In the genomic region with DNA sequence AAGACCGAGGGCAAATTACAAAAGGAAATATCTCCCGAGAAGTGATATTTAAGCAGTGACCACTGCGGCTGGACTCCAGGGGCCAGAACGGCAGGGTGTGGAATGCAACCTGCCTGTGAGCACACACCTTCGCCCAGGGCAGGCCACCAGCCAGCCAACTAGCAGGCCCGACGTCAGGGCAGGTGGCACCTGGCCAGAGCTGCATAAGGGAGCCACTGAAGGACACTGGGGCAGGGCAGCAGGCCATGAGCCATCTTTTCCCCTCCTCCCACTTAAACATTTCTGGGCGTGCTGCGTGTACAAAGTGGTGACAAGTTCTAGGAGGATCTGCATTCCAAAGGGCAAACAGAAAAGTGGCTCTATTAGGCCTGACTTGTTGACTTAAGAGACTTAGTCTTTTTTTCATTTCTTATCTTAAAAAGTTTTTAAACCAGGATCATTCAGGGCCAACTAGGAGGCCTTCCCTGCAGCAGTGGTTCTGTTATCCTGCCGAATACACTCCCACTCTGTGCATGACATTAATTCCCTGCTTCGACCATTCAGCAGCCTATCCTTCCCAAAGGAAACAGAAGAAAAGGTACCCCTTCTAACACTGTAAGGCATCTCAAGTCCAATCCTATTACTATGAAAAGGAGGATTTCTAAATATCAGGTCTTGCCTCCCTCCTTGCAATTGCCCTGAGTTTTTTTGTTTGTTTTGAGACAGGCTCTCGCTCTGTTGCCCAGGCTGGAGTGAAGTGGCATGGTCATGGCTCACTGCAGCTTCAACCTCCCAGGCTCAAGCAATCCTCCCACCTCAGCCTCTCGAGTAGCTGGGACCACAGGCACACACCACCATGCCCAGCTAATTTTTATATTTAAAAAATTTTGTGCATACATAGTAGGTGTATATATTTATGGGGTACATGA, we compare ENCODE assay signal across 11 cellular contexts.
DNase-seq lines count a peak whose midpoint lies in the region; ATAC-seq, FAIRE-seq and TF ChIP-seq lines count a peak whose summit lies in the region.
"Had no signal": no experiment of that assay in that cellular context is flagged by ENCODE, and none has a peak within 500 bp of the region (broad histone marks: within the 10 kb centered on the region; RNA-seq: fewer than 3 reads in every experiment).

No MANE protein-coding gene starts in this region.

- no peaks in the 10 kb centered on the region for H3K27me3 ChIP-seq in H1 (replicated peaks in 1 of 4; ENCODE audit: control insufficient read depth in 3 of 4, extremely low read depth in 1 of 4, insufficient read depth in 3 of 4, low read length in 3 of 4)
- no peaks in the 10 kb centered on the region for H3K27me3 ChIP-seq in mesenchymal stem cell (ENCODE audit: control insufficient read depth in 1 of 2, insufficient read depth in 1 of 2, low read length in 2 of 2)
- H3K27me3 ChIP-seq in CD4-positive, alpha-beta memory T cell (ENCODE audit: insufficient read depth, low read length) = no peaks in the 10 kb centered on the region
- no peaks in the 10 kb centered on the region for H3K27me3 ChIP-seq in A673 (replicated peaks; ENCODE audit: insufficient read depth, low read depth, low read length, poor library complexity)

- no peak overlapping the region for H2BK20ac ChIP-seq in H1 (ENCODE audit: low read length)

- H3K27me3 Mint-ChIP-seq in type B pancreatic cell = no peaks in the 10 kb centered on the region
- H3K27me3 Mint-ChIP-seq in CD4-positive, alpha-beta memory T cell = no peaks in the 10 kb centered on the region

- POLR2A ChIA-PET in H1 (lab: Charles Lee; ENCODE audit: partially characterized antibody) = interaction anchor here (0.6 kb wide), 1 partner anchor 57 kb away, joined by 3 read pairs; no protein-coding TSS in a partner anchor
- POLR2A ChIA-PET in CD4-positive, alpha-beta memory T cell (lab: Charles Lee; ENCODE audit: partially characterized antibody) = no interaction called here
- POLR2A ChIA-PET in A673 (lab: Charles Lee; ENCODE audit: low non-redundant PET) = interaction anchor here (0.7 kb wide), 1 partner anchor 43 kb away, joined by 5 read pairs; no protein-coding TSS in a partner anchor

- peaks cover 54% of the 10 kb centered on the region for H3K4me1 Mint-ChIP-seq in type B pancreatic cell (ENCODE audit: unreplicated experiment)
- no peaks in the 10 kb centered on the region for H3K4me1 Mint-ChIP-seq in CD4-positive, alpha-beta memory T cell

- H3K4ac ChIP-seq in H1 (replicated peaks; ENCODE audit: insufficient read length, low read depth, low read length) (no peak overlapping the region), mesenchymal stem cell (ENCODE audit: low read depth in 1 of 2, low read length in 2 of 2) (peak overlapping the region in 1 of 2 experiments; percentile 46)

- peak overlapping the region; percentile 75 for H3K4me3 Mint-ChIP-seq in type B pancreatic cell
- no peak overlapping the region for H3K4me3 Mint-ChIP-seq in CD4-positive, alpha-beta memory T cell
- H3K4me3 Mint-ChIP-seq: activated CD4-positive, alpha-beta T cell treated with anti-CD3 and anti-CD28 coated beads, Interleukin-2, amount 10 ng/mL, durations not matched to agents 24 days and 14 days had no signal

- no peaks in the 10 kb centered on the region for H3K9me3 Mint-ChIP-seq in type B pancreatic cell
- H3K9me3 Mint-ChIP-seq in CD4-positive, alpha-beta memory T cell = no peaks in the 10 kb centered on the region
- H3K9me3 Mint-ChIP-seq: activated CD4-positive, alpha-beta T cell treated with anti-CD3 and anti-CD28 coated beads, Interleukin-2, amount 10 ng/mL, durations not matched to agents 24 days and 14 days had no signal

- H3K9me3 ChIP-seq in H1 (ENCODE audit: insufficient read depth in 2 of 2, low read depth in 1 of 2, low read length in 1 of 2) = no peaks in the 10 kb centered on the region
- no peaks in the 10 kb centered on the region for H3K9me3 ChIP-seq in mesenchymal stem cell (ENCODE audit: control insufficient read depth, low read length)
- no peaks in the 10 kb centered on the region for H3K9me3 ChIP-seq in CD4-positive, alpha-beta memory T cell (ENCODE audit: control insufficient read depth in 1 of 2, low read length in 2 of 2)
- H3K9me3 ChIP-seq in A673 (ENCODE audit: low read depth, low read length, poor library complexity, severe bottlenecking) = no peaks in the 10 kb centered on the region

- TF ChIP-seq RAD21 in H1 (IDR thresholded peaks at IDR 0.05 in 1 of 2, conservative IDR thresholded peaks at IDR 0.05 in 1 of 2; ENCODE audit: low read depth in 2 of 2, low read length in 2 of 2) = no peak

- H4K20me1 ChIP-seq in H1 (replicated peaks in 1 of 2; ENCODE audit: control insufficient read depth in 1 of 2, insufficient read depth in 2 of 2, low read length in 2 of 2) = no peaks in the 10 kb centered on the region

- H2AFZ ChIP-seq in H1 (ENCODE audit: low read length) (no peak overlapping the region), mesenchymal stem cell (ENCODE audit: low read depth, low read length) (no peak overlapping the region)

- H3K56ac ChIP-seq in H1 (replicated peaks; ENCODE audit: insufficient read length, low read depth, low read length) = no peak overlapping the region

- DNase-seq in NCI-H2196 treated with DMSO at 0.1 percent for 48 hours (lab: John Stamatoyannopoulos, UW; ENCODE audit: unreplicated experiment) (peak; percentile 75), H1 (ENCODE audit: low read depth in 1 of 2, low spot score in 2 of 2) (no peak), mesenchymal stem cell (no peak), type B pancreatic cell (ENCODE audit: extremely low spot score, unreplicated experiment) (no peak), A673 (ENCODE audit: low spot score) (no peak), NCI-H1417 (lab: John Stamatoyannopoulos, UW) (no peak)
- no peak for DNase-seq in CD4-positive, alpha-beta memory T cell
- DNase-seq: activated CD4-positive, alpha-beta T cell treated with anti-CD3 and anti-CD28 coated beads, Interleukin-2, amount 10 ng/mL, durations not matched to agents 24 days and 14 days; NCI-H345; stimulated activated naive CD4-positive, alpha-beta T cell had no signal

- no peak overlapping the region for H3K4me3 ChIP-seq in H1 (ENCODE audit: extremely low read depth in 1 of 4, insufficient read depth in 2 of 4, low read depth in 3 of 4, low read length in 4 of 4)
- peak overlapping the region in 1 of 2 experiments; percentile 16 for H3K4me3 ChIP-seq in mesenchymal stem cell (ENCODE audit: insufficient read depth in 1 of 2, low read depth in 1 of 2, low read length in 2 of 2)
- H3K4me3 ChIP-seq in CD4-positive, alpha-beta memory T cell (ENCODE audit: low read length in 2 of 2) = no peak overlapping the region
- no peak overlapping the region for H3K4me3 ChIP-seq in A673 (ENCODE audit: low read depth, low read length, poor library complexity, severe bottlenecking)

- H3K4me1 ChIP-seq in H1 (replicated peaks in 1 of 4; ENCODE audit: control insufficient read depth in 3 of 4, insufficient read depth in 4 of 4, low read length in 3 of 4) (no peaks in the 10 kb centered on the region; a peak in 1 of 7 replicates), mesenchymal stem cell (ENCODE audit: control insufficient read depth, insufficient read depth, low read depth, low read length) (peaks cover 17% of the 10 kb centered on the region), A673 (ENCODE audit: insufficient read depth, low read length, poor library complexity, severe bottlenecking) (peaks cover 6% of the 10 kb centered on the region)
- H3K4me1 ChIP-seq in CD4-positive, alpha-beta memory T cell (ENCODE audit: insufficient read depth, low read length) = no peaks in the 10 kb centered on the region

- TF ChIP-seq EP300 in H1 (IDR thresholded peaks at IDR 0.05; ENCODE audit: borderline replicate concordance in 1 of 2, low read depth in 2 of 2, low read length in 2 of 2) = no peak

- no peak for TF ChIP-seq POLR2A in H1 (IDR thresholded peaks at IDR 0.05; ENCODE audit: control extremely low read depth in 1 of 2, low read depth in 2 of 2, low read length in 2 of 2)

- H2AK5ac ChIP-seq in H1 (ENCODE audit: low read depth, low read length) (no peak overlapping the region), mesenchymal stem cell (ENCODE audit: low read length, severe bottlenecking) (no peak overlapping the region)

- intact Hi-C loops in CD4-positive, alpha-beta memory T cell (cut with micrococcal nuclease) = no loop called here
- intact Hi-C loops in A673 (cut with micrococcal nuclease; ENCODE audit: unreplicated experiment) = no loop called here

- peak overlapping the region; percentile 53; the same call in 1 of the 2 replicates for H4K8ac ChIP-seq in H1 (ENCODE audit: extremely low read depth, insufficient read depth, low read length)
- H4K8ac ChIP-seq in mesenchymal stem cell (ENCODE audit: low read length) = peak overlapping the region; percentile 59

- H2BK15ac ChIP-seq in H1 (ENCODE audit: low read length) (no peak overlapping the region), mesenchymal stem cell (ENCODE audit: low read depth, poor library complexity, severe bottlenecking) (no peak overlapping the region)

- H2BK12ac ChIP-seq in H1 (ENCODE audit: low read depth, low read length) = no peak overlapping the region
- no peak overlapping the region for H2BK12ac ChIP-seq in mesenchymal stem cell (ENCODE audit: low read length in 2 of 2)

- no peak overlapping the region for H3K9ac ChIP-seq in H1 (replicated peaks in 1 of 4; ENCODE audit: extremely low read depth in 1 of 4, low read depth in 3 of 4, low read length in 3 of 4)
- H3K9ac ChIP-seq in mesenchymal stem cell (ENCODE audit: low read length) = peak overlapping the region; percentile 41

- WGBS in H1 (ENCODE audit: extremely low coverage in 1 of 2, insufficient coverage in 1 of 2, insufficient read length in 1 of 2, insufficient replicate concordance in 2 of 2, low coverage in 1 of 2, low lambda C conversion rate in 2 of 2, missing lambda C conversion rate in 1 of 2), 2 experiments = 84% methylated on average over 13 of the region's 13 CpGs; no CpG with 5 or more reads in 1 of the 2 experiments
- 86% methylated on average over 10 of the region's 13 CpGs for WGBS in mesenchymal stem cell

- H4K91ac ChIP-seq in H1 (replicated peaks; ENCODE audit: insufficient read length, low read length) = no peak overlapping the region
- peak overlapping the region; percentile 65 for H4K91ac ChIP-seq in mesenchymal stem cell (ENCODE audit: low read length)

- no peak for TF ChIP-seq CTCF in H1 (IDR thresholded peaks at IDR 0.05; ENCODE audit: control extremely low read depth in 1 of 3, insufficient read depth in 1 of 3, low read depth in 1 of 3, low read length in 3 of 3)
- no peak for TF ChIP-seq CTCF in type B pancreatic cell (conservative IDR thresholded peaks at IDR 0.05)
- no peak for TF ChIP-seq CTCF in A673 (conservative IDR thresholded peaks at IDR 0.05; ENCODE audit: low read depth, low read length)

- no peaks in the 10 kb centered on the region for H3K79me2 ChIP-seq in H1 (ENCODE audit: control insufficient read depth in 1 of 2, insufficient read depth in 2 of 2, low read length in 2 of 2)

- no peak overlapping the region for H3K23ac ChIP-seq in H1 (ENCODE audit: insufficient read length)
- H3K23ac ChIP-seq in mesenchymal stem cell (ENCODE audit: low read length in 2 of 2) = no peak overlapping the region

- no peak overlapping the region for H4K5ac ChIP-seq in H1 (ENCODE audit: insufficient read length, low read depth, low read length)

- H3K14ac ChIP-seq in H1 (ENCODE audit: insufficient read length) = no peak overlapping the region
- peak overlapping the region in 1 of 2 experiments; percentile 5 for H3K14ac ChIP-seq in mesenchymal stem cell (ENCODE audit: low read length in 2 of 2)

- no peaks in the 10 kb centered on the region for H3K23me2 ChIP-seq in H1 (ENCODE audit: low read depth, low read length)

- H3K79me1 ChIP-seq in H1 (ENCODE audit: low read depth, low read length) (no peaks in the 10 kb centered on the region), mesenchymal stem cell (replicated peaks; ENCODE audit: low read length, poor library complexity, severe bottlenecking) (peaks cover 52% of the 10 kb centered on the region)

- H3K27ac ChIP-seq in H1 (ENCODE audit: low read depth, low read length) = no peak overlapping the region
- H3K27ac ChIP-seq in mesenchymal stem cell (ENCODE audit: low read length, poor library complexity, severe bottlenecking) = peak overlapping the region; percentile 37
- H3K27ac ChIP-seq in CD4-positive, alpha-beta memory T cell (ENCODE audit: low read depth, low read length) = no peak overlapping the region
- no peak overlapping the region for H3K27ac ChIP-seq in A673 (ENCODE audit: low read depth, low read length, poor library complexity, severe bottlenecking)

- H2BK120ac ChIP-seq in H1 (replicated peaks; ENCODE audit: low read depth, low read length) (no peak overlapping the region), mesenchymal stem cell (ENCODE audit: low read depth, low read length) (no peak overlapping the region)

- BruUV-seq in A673 (replicated peaks; lab: Mats Ljungman, UMichigan) = no TSS peak

- FAIRE-seq in H1 (lab: Jason Lieb, UNC) = no peak

- H3K27ac Mint-ChIP-seq in type B pancreatic cell = peak overlapping the region; percentile 95
- H3K27ac Mint-ChIP-seq in CD4-positive, alpha-beta memory T cell = no peak overlapping the region
- H3K27ac Mint-ChIP-seq: activated CD4-positive, alpha-beta T cell treated with anti-CD3 and anti-CD28 coated beads, Interleukin-2, amount 10 ng/mL, durations not matched to agents 24 days and 14 days had no signal

- H3K36me3 ChIP-seq in H1 (ENCODE audit: control insufficient read depth in 2 of 4, insufficient read depth in 4 of 4, low read length in 3 of 4) = peaks cover 0 to 14% (median 5%) of the 10 kb centered on the region in 4 experiments; a peak in 4 of 8 replicates
- H3K36me3 ChIP-seq in mesenchymal stem cell (ENCODE audit: control insufficient read depth in 1 of 2, insufficient read depth in 2 of 2, low read depth in 1 of 2, low read length in 2 of 2) = peaks cover 71 to 92% of the 10 kb centered on the region in 2 experiments
- no peaks in the 10 kb centered on the region for H3K36me3 ChIP-seq in CD4-positive, alpha-beta memory T cell (ENCODE audit: insufficient read depth, low read length)
- no peaks in the 10 kb centered on the region for H3K36me3 ChIP-seq in A673 (ENCODE audit: insufficient read depth, low read length, poor library complexity, severe bottlenecking)

- H3K18ac ChIP-seq in H1 (ENCODE audit: extremely low read depth, low read length) (no peak overlapping the region), mesenchymal stem cell (ENCODE audit: low read depth in 1 of 2, low read length in 2 of 2) (peak overlapping the region; percentile 28 to 29)

- CTCF ChIA-PET in H1 (lab: Charles Lee; ENCODE audit: partially characterized antibody) (interaction anchor here (1.1 to 1.6 kb wide), 3 partner anchors 9 to 258 kb away, joined by 3 to 4 read pairs (median 3); no protein-coding TSS in a partner anchor), A673 (lab: Charles Lee) (no interaction called here)
- CTCF ChIA-PET in CD4-positive, alpha-beta memory T cell (lab: Charles Lee; ENCODE audit: partially characterized antibody) = no interaction called here

- no peak for ATAC-seq in GM19463 (IDR thresholded peaks at IDR 0.05; ENCODE audit: unreplicated experiment)

- H3K36me3 Mint-ChIP-seq in type B pancreatic cell = peaks cover 33% of the 10 kb centered on the region
- H3K36me3 Mint-ChIP-seq in CD4-positive, alpha-beta memory T cell = no peaks in the 10 kb centered on the region

- H3K4me2 ChIP-seq in H1 (ENCODE audit: insufficient read depth in 1 of 2, low read depth in 2 of 2, low read length in 2 of 2) = no peak overlapping the region
- H3K4me2 ChIP-seq in mesenchymal stem cell (ENCODE audit: low read length, poor library complexity, severe bottlenecking) = no peak overlapping the region

- H2BK5ac ChIP-seq in H1 (ENCODE audit: low read depth, low read length) (no peak overlapping the region), mesenchymal stem cell (ENCODE audit: low read depth, low read length, poor library complexity, severe bottlenecking) (no peak overlapping the region)
